In the genomic region with DNA sequence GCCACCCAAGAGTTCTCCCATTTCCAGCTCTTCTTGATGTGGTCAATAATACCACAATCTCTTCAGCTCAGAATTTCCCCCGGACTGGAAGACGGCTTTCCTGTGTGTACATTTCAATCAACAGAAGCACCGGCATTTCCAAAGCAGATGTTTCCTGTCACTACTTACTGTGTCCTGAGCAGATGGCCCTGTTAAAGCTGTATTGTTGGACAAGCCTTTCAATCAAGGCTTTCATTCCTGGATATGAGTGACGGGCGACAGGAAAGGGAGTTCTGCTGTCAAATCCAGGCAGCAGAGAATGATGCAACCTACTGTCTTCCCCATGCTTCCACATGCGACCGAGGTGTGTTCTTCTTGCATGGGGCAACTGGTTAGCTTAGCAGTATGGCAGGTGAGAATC, we compare ENCODE assay signal across 1 cellular context.
TF ChIP-seq lines count a peak whose summit lies in the region.

No MANE protein-coding gene starts in this region.

TF ChIP-seq in GM23338, 12 proteins besides CTCF, POLR2A, EP300 and RAD21 (continued from another document):
- TF ChIP-seq, protein P1, sequence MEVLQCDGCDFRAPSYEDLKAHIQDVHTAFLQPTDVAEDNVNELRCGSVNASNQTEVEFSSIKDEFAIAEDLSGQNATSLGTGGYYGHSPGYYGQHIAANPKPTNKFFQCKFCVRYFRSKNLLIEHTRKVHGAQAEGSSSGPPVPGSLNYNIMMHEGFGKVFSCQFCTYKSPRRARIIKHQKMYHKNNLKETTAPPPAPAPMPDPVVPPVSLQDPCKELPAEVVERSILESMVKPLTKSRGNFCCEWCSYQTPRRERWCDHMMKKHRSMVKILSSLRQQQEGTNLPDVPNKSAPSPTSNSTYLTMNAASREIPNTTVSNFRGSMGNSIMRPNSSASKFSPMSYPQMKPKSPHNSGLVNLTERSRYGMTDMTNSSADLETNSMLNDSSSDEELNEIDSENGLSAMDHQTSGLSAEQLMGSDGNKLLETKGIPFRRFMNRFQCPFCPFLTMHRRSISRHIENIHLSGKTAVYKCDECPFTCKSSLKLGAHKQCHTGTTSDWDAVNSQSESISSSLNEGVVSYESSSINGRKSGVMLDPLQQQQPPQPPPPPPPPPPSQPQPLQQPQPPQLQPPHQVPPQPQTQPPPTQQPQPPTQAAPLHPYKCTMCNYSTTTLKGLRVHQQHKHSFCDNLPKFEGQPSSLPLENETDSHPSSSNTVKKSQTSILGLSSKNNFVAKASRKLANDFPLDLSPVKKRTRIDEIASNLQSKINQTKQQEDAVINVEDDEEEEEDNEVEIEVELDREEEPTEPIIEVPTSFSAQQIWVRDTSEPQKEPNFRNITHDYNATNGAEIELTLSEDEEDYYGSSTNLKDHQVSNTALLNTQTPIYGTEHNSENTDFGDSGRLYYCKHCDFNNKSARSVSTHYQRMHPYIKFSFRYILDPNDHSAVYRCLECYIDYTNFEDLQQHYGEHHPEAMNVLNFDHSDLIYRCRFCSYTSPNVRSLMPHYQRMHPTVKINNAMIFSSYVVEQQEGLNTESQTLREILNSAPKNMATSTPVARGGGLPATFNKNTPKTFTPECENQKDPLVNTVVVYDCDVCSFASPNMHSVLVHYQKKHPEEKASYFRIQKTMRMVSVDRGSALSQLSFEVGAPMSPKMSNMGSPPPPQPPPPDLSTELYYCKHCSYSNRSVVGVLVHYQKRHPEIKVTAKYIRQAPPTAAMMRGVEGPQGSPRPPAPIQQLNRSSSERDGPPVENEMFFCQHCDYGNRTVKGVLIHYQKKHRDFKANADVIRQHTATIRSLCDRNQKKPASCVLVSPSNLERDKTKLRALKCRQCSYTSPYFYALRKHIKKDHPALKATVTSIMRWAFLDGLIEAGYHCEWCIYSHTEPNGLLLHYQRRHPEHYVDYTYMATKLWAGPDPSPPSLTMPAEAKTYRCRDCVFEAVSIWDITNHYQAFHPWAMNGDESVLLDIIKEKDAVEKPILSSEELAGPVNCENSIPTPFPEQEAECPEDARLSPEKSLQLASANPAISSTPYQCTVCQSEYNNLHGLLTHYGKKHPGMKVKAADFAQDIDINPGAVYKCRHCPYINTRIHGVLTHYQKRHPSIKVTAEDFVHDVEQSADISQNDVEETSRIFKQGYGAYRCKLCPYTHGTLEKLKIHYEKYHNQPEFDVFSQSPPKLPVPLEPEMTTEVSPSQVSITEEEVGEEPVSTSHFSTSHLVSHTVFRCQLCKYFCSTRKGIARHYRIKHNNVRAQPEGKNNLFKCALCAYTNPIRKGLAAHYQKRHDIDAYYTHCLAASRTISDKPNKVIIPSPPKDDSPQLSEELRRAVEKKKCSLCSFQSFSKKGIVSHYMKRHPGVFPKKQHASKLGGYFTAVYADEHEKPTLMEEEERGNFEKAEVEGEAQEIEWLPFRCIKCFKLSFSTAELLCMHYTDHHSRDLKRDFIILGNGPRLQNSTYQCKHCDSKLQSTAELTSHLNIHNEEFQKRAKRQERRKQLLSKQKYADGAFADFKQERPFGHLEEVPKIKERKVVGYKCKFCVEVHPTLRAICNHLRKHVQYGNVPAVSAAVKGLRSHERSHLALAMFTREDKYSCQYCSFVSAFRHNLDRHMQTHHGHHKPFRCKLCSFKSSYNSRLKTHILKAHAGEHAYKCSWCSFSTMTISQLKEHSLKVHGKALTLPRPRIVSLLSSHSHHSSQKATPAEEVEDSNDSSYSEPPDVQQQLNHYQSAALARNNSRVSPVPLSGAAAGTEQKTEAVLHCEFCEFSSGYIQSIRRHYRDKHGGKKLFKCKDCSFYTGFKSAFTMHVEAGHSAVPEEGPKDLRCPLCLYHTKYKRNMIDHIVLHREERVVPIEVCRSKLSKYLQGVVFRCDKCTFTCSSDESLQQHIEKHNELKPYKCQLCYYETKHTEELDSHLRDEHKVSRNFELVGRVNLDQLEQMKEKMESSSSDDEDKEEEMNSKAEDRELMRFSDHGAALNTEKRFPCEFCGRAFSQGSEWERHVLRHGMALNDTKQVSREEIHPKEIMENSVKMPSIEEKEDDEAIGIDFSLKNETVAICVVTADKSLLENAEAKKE (CRISPR knock-in tag; IDR thresholded peaks at IDR 0.05), result no peak
- TF ChIP-seq, protein P2, sequence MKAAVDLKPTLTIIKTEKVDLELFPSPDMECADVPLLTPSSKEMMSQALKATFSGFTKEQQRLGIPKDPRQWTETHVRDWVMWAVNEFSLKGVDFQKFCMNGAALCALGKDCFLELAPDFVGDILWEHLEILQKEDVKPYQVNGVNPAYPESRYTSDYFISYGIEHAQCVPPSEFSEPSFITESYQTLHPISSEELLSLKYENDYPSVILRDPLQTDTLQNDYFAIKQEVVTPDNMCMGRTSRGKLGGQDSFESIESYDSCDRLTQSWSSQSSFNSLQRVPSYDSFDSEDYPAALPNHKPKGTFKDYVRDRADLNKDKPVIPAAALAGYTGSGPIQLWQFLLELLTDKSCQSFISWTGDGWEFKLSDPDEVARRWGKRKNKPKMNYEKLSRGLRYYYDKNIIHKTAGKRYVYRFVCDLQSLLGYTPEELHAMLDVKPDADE (IDR thresholded peaks at IDR 0.05), result no peak
- no peak for TF ChIP-seq EZH2phosphoT487 (IDR thresholded peaks at IDR 0.05; ENCODE audit: unreplicated experiment)
- no peak for TF ChIP-seq JUNB (IDR thresholded peaks at IDR 0.05; ENCODE audit: unreplicated experiment)
- no peak for TF ChIP-seq ZNF331 (CRISPR knock-in tag; IDR thresholded peaks at IDR 0.05; ENCODE audit: low read depth)
- TF ChIP-seq CREB1 (CRISPR knock-in tag; IDR thresholded peaks at IDR 0.05; ENCODE audit: low read depth), result no peak
TF ChIP-seq in GM23338: peak in this region for 0.
